Comparison of ENCODE assay signal across 19 cellular contexts in genomic region chr3:56940989-56941388, GRCh38.
"Had no signal": no experiment of that assay in that cellular context is flagged by ENCODE, and none has a peak within 500 bp of the region (broad histone marks: within the 10 kb centered on the region; RNA-seq: fewer than 3 reads in every experiment).

No MANE protein-coding gene starts in this region.

- H2AFZ ChIP-seq: parathyroid adenoma had no signal

- H3K27ac ChIP-seq: brain microvascular endothelial cell, esophagus squamous epithelium, gastrocnemius medialis, parathyroid adenoma, right lobe of liver, skin epidermis, thyroid gland, upper lobe of right lung, WERI-Rb-1 had no signal

- H3K27me3 ChIP-seq: brain microvascular endothelial cell, esophagus squamous epithelium, gastrocnemius medialis, right lobe of liver, thyroid gland, upper lobe of right lung had no signal

- H3K27ac Mint-ChIP-seq: activated naive CD4-positive, alpha-beta T cell treated with anti-CD3 and anti-CD28 coated beads, Interleukin-2, amount 50 U/mL, for 72 hours; activated T-helper 17 cell treated with anti-CD3 and anti-CD28 coated beads, Interleukin-2, amount 50 U/mL, for 72 hours; stimulated activated naive CD8-positive, alpha-beta T cell treated with anti-CD3 and anti-CD28 coated beads, Interleukin-15, Interleukin-2, amounts not matched to agents 100 ng/mL and 50 ng/mL, for 24 hours had no signal

- ATAC-seq: activated naive CD4-positive, alpha-beta T cell treated with anti-CD3 and anti-CD28 coated beads, Interleukin-2, amount 50 U/mL, for 72 hours; activated T-helper 17 cell treated with anti-CD3 and anti-CD28 coated beads, Interleukin-2, amount 50 U/mL, for 72 hours; gastrocnemius medialis; left ventricle myocardium superior; right lobe of liver; upper lobe of right lung had no signal

- H3K4me3 Mint-ChIP-seq: activated T-helper 17 cell treated with anti-CD3 and anti-CD28 coated beads, Interleukin-2, amount 50 U/mL, for 72 hours; nephron; stimulated activated naive CD8-positive, alpha-beta T cell treated with anti-CD3 and anti-CD28 coated beads, Interleukin-15, Interleukin-2, amounts not matched to agents 100 ng/mL and 50 ng/mL, for 24 hours had no signal

- H3K9me3 Mint-ChIP-seq: activated T-helper 17 cell treated with anti-CD3 and anti-CD28 coated beads, Interleukin-2, amount 50 U/mL, for 72 hours had no signal

- DNase-seq: activated T-cell treated with anti-CD3 and anti-CD28 coated beads, Interleukin-2, amount 50 U/mL, for 1 hour; aorta; brain microvascular endothelial cell; effector memory CD4-positive, alpha-beta T cell; esophagus squamous epithelium; gastrocnemius medialis; hypothalamus; left ventricle myocardium superior; right lobe of liver; stimulated activated CD4-positive, alpha-beta T cell treated with anti-CD3 and anti-CD28 coated beads, Interleukin-1b, Interleukin-23, amount 100 ng/mL, for 48 hours; thyroid gland; upper lobe of right lung; WERI-Rb-1 had no signal

- H3K9ac ChIP-seq: parathyroid adenoma had no signal

- H3K4me1 ChIP-seq: esophagus squamous epithelium, gastrocnemius medialis, right lobe of liver, upper lobe of right lung had no signal

- H3K4me3 ChIP-seq: esophagus squamous epithelium, gastrocnemius medialis, right lobe of liver, skin epidermis, thyroid gland, upper lobe of right lung had no signal

- H3K27me3 Mint-ChIP-seq: activated T-helper 17 cell treated with anti-CD3 and anti-CD28 coated beads, Interleukin-2, amount 50 U/mL, for 72 hours; stimulated activated naive CD8-positive, alpha-beta T cell treated with anti-CD3 and anti-CD28 coated beads, Interleukin-15, Interleukin-2, amounts not matched to agents 100 ng/mL and 50 ng/mL, for 24 hours had no signal
